ENCODE assay signal across 8 cellular contexts in genomic region chr1:223726380-223727001, GRCh38. TPM values are rescaled to one million over a fixed set of nuclear protein-coding genes. Genes with fewer than 3 reads are reported as not detected.
DNase-seq lines count a peak whose midpoint lies in the region; FAIRE-seq and TF ChIP-seq lines count a peak whose summit lies in the region.

No MANE protein-coding gene starts in this region.

- CTCF ChIA-PET in H1 (lab: Charles Lee; ENCODE audit: partially characterized antibody), result interaction anchor here (1.0 to 3.3 kb wide), 6 partner anchors 8 to 31 kb away, joined by 4 to 29 read pairs (median 8); partner anchors contain the start of gene CAPN2

- peaks cover 96% of the 10 kb centered on the region for H3K4me1 Mint-ChIP-seq in HFFc6 (ENCODE audit: low read depth)

- H3K79me1 ChIP-seq in H1 (ENCODE audit: low read depth, low read length), result no peaks in the 10 kb centered on the region

- H3K9me3 ChIP-seq in H1 (ENCODE audit: insufficient read depth in 2 of 2, low read depth in 1 of 2, low read length in 1 of 2), result no peaks in the 10 kb centered on the region

- DNase-seq in GM12865 (ENCODE audit: low read depth) (peak; percentile 93), HFFc6 (peak; percentile 91), MV-4-11 (lab: John Stamatoyannopoulos, UW) (peak; percentile 88), H1 (ENCODE audit: low read depth in 1 of 2, low spot score in 2 of 2) (peak in 1 of 2 experiments; percentile 64), myocyte (ENCODE audit: low read depth) (peak; percentile 92), hippocampal formation (lab: John Stamatoyannopoulos, UW) (no peak)
- peak; percentile 90 for DNase-seq in activated CD8-positive, alpha-beta memory T cell treated with anti-CD3 and anti-CD28 coated beads for 24 hours
- DNase-seq in stimulated activated naive CD4-positive, alpha-beta T cell (lab: John Stamatoyannopoulos, UW), result peak in 5 of 6 experiments; percentile 8 to 59 (median 30)

- H2BK12ac ChIP-seq in H1 (ENCODE audit: low read depth, low read length), result peak overlapping the region; percentile 99

- 0 out of 2 replicates have a peak overlapping the region, but pooled peaks have one; percentile 25 for H3K27ac ChIP-seq in H1 (ENCODE audit: low read depth, low read length)

- peak overlapping the region; percentile 97 for H3K27ac Mint-ChIP-seq in HFFc6

- peaks cover 7 to 50% (median 41%) of the 10 kb centered on the region in 4 experiments for H3K27me3 ChIP-seq in H1 (replicated peaks in 1 of 4; ENCODE audit: control insufficient read depth in 3 of 4, extremely low read depth in 1 of 4, insufficient read depth in 3 of 4, low read length in 3 of 4)

- H3K9ac ChIP-seq in H1 (replicated peaks in 1 of 4; ENCODE audit: extremely low read depth in 1 of 4, low read depth in 3 of 4, low read length in 3 of 4), result 0 out of 7 replicates have a peak overlapping the region, but pooled peaks of 1 of the 4 experiments have one; percentile 22

- FAIRE-seq in H1 (lab: Jason Lieb, UNC), result no peak

- no peak for TF ChIP-seq EP300 in H1 (IDR thresholded peaks at IDR 0.05; ENCODE audit: borderline replicate concordance in 1 of 2, low read depth in 2 of 2, low read length in 2 of 2)

- peaks cover 0 to 3% of the 10 kb centered on the region in 2 experiments for H4K20me1 ChIP-seq in H1 (replicated peaks in 1 of 2; ENCODE audit: control insufficient read depth in 1 of 2, insufficient read depth in 2 of 2, low read length in 2 of 2)

- H2AFZ ChIP-seq in H1 (ENCODE audit: low read length), result 0 out of 2 replicates have a peak overlapping the region, but pooled peaks have one; percentile 52

- peak overlapping the region; percentile 87; the same call in 1 of the 2 replicates for H2AK5ac ChIP-seq in H1 (ENCODE audit: low read depth, low read length)

- TF ChIP-seq CTCF in GM12865 (IDR thresholded peaks at IDR 0.05; ENCODE audit: insufficient read depth, low read depth, low read length, missing control alignments) (no peak), HFFc6 (IDR thresholded peaks at IDR 0.05) (no peak), H1 (IDR thresholded peaks at IDR 0.05; ENCODE audit: control extremely low read depth in 1 of 3, insufficient read depth in 1 of 3, low read depth in 1 of 3, low read length in 3 of 3) (no peak)

- H3K4ac ChIP-seq in H1 (replicated peaks; ENCODE audit: insufficient read length, low read depth, low read length), result no peak overlapping the region

- H2BK20ac ChIP-seq in H1 (ENCODE audit: low read length), result peak overlapping the region; percentile 74; the same call in 1 of the 2 replicates

- peak overlapping the region; percentile 91; the same call in 1 of the 2 replicates for H2BK5ac ChIP-seq in H1 (ENCODE audit: low read depth, low read length)

- H3K27me3 Mint-ChIP-seq in HFFc6 (ENCODE audit: insufficient read depth), result peaks cover 14% of the 10 kb centered on the region

- H3K18ac ChIP-seq in H1 (ENCODE audit: extremely low read depth, low read length), result peak overlapping the region; percentile 81; the same call in 1 of the 2 replicates

- no peaks in the 10 kb centered on the region for H3K36me3 ChIP-seq in H1 (ENCODE audit: control insufficient read depth in 2 of 4, insufficient read depth in 4 of 4, low read length in 3 of 4)

- H3K23me2 ChIP-seq in H1 (ENCODE audit: low read depth, low read length), result no peaks in the 10 kb centered on the region

- no peak overlapping the region for H4K5ac ChIP-seq in H1 (ENCODE audit: insufficient read length, low read depth, low read length)

- peaks cover 9 to 25% (median 16%) of the 10 kb centered on the region in 4 experiments for H3K4me1 ChIP-seq in H1 (replicated peaks in 1 of 4; ENCODE audit: control insufficient read depth in 3 of 4, insufficient read depth in 4 of 4, low read length in 3 of 4)

- H4K91ac ChIP-seq in H1 (replicated peaks; ENCODE audit: insufficient read length, low read length), result peak overlapping the region; percentile 89

- H3K14ac ChIP-seq in H1 (ENCODE audit: insufficient read length), result no peak overlapping the region

- TF ChIP-seq POLR2A in H1 (IDR thresholded peaks at IDR 0.05; ENCODE audit: control extremely low read depth in 1 of 2, low read depth in 2 of 2, low read length in 2 of 2), result no peak

- H3K79me2 ChIP-seq in H1 (ENCODE audit: control insufficient read depth in 1 of 2, insufficient read depth in 2 of 2, low read length in 2 of 2), result no peaks in the 10 kb centered on the region

- H2BK15ac ChIP-seq in H1 (ENCODE audit: low read length), result 0 out of 2 replicates have a peak overlapping the region, but pooled peaks have one; percentile 31

- peak overlapping the region; percentile 15 for H3K4me3 ChIP-seq in GM12865 (ENCODE audit: low read depth, low read length)
- no peak overlapping the region for H3K4me3 ChIP-seq in H1 (ENCODE audit: extremely low read depth in 1 of 4, insufficient read depth in 2 of 4, low read depth in 3 of 4, low read length in 4 of 4)

- H3K36me3 Mint-ChIP-seq in HFFc6 (ENCODE audit: low read depth), result peaks cover 52% of the 10 kb centered on the region

- H3K56ac ChIP-seq in H1 (replicated peaks; ENCODE audit: insufficient read length, low read depth, low read length), result no peak overlapping the region

- H3K9me3 Mint-ChIP-seq in HFFc6, result no peaks in the 10 kb centered on the region

- H3K4me2 ChIP-seq in H1 (ENCODE audit: insufficient read depth in 1 of 2, low read depth in 2 of 2, low read length in 2 of 2), result peak overlapping the region; percentile 9 to 54; a peak in 3 of 4 replicates

- H2BK120ac ChIP-seq in H1 (replicated peaks; ENCODE audit: low read depth, low read length), result peak overlapping the region; percentile 33

- no peak overlapping the region for H4K8ac ChIP-seq in H1 (ENCODE audit: extremely low read depth, insufficient read depth, low read length)

- no peak for TF ChIP-seq RAD21 in H1 (IDR thresholded peaks at IDR 0.05 in 1 of 2, conservative IDR thresholded peaks at IDR 0.05 in 1 of 2; ENCODE audit: low read depth in 2 of 2, low read length in 2 of 2)

- WGBS in H1 (ENCODE audit: extremely low coverage in 1 of 2, insufficient coverage in 1 of 2, insufficient read length in 1 of 2, insufficient replicate concordance in 2 of 2, low coverage in 1 of 2, low lambda C conversion rate in 2 of 2, missing lambda C conversion rate in 1 of 2), 2 experiments, result 32% methylated on average over 5 of the region's 9 CpGs; no CpG with 5 or more reads in 1 of the 2 experiments

- POLR2A ChIA-PET in H1 (lab: Charles Lee; ENCODE audit: partially characterized antibody), result interaction anchor here (0.6 to 1.0 kb wide), 3 partner anchors 11 to 17 kb away, joined by 3 to 4 read pairs (median 3); no protein-coding TSS in a partner anchor

- H3K23ac ChIP-seq in H1 (ENCODE audit: insufficient read length), result no peak overlapping the region

- H3K4me3 Mint-ChIP-seq in HFFc6, result peak overlapping the region; percentile 88

TF ChIP-seq in H1, 55 proteins besides CTCF, POLR2A, EP300 and RAD21 (continues in another document):
- no peak for TF ChIP-seq TAF7 (optimal IDR thresholded peaks at IDR 0.05; ENCODE audit: borderline replicate concordance, low read depth, low read length)
- TF ChIP-seq CEBPB (IDR thresholded peaks at IDR 0.05; ENCODE audit: low read depth, low read length), result no peak
- no peak for TF ChIP-seq TAF1 (IDR thresholded peaks at IDR 0.05; ENCODE audit: low read depth, low read length)
- no peak for TF ChIP-seq RNF2 (IDR thresholded peaks at IDR 0.05; ENCODE audit: borderline replicate concordance, low read depth, low read length, missing control alignments, poor library complexity, severe bottlenecking)
- TF ChIP-seq HDAC2 (IDR thresholded peaks at IDR 0.05; ENCODE audit: borderline replicate concordance in 1 of 2, low read depth in 2 of 2, low read length in 2 of 2), result no peak
- TF ChIP-seq SP2 (IDR thresholded peaks at IDR 0.05; ENCODE audit: low read length), result no peak
- peak; percentile 40 for TF ChIP-seq ASH2L (IDR thresholded peaks at IDR 0.05; ENCODE audit: low read length)
- TF ChIP-seq KDM5A (IDR thresholded peaks at IDR 0.05; ENCODE audit: low read length), result no peak
- TF ChIP-seq CBX5 (IDR thresholded peaks at IDR 0.05; ENCODE audit: low read depth, low read length), result no peak
- TF ChIP-seq PHF8 (conservative IDR thresholded peaks at IDR 0.05; ENCODE audit: low read depth, low read length), result no peak
- no peak for TF ChIP-seq SP1 (IDR thresholded peaks at IDR 0.05; ENCODE audit: low read depth, low read length)
- no peak for TF ChIP-seq KDM1A (IDR thresholded peaks at IDR 0.05; ENCODE audit: borderline replicate concordance, low read length)
- TF ChIP-seq SIN3A (conservative IDR thresholded peaks at IDR 0.05 in 1 of 2, IDR thresholded peaks at IDR 0.05 in 1 of 2; ENCODE audit: low read depth in 1 of 2, low read length in 2 of 2), result no peak
- no peak for TF ChIP-seq POU5F1 (IDR thresholded peaks at IDR 0.05; ENCODE audit: low read depth, low read length)
- no peak for TF ChIP-seq YY1 (IDR thresholded peaks at IDR 0.05; ENCODE audit: low read depth, low read length)
- no peak for TF ChIP-seq TBP (IDR thresholded peaks at IDR 0.05; ENCODE audit: low read depth, low read length)
- TF ChIP-seq SIRT6 (IDR thresholded peaks at IDR 0.05; ENCODE audit: low read length), result no peak
- TF ChIP-seq JUN (IDR thresholded peaks at IDR 0.05; ENCODE audit: low read depth, low read length), result peak; percentile 34
- TF ChIP-seq CTBP2 (IDR thresholded peaks at IDR 0.05; ENCODE audit: borderline replicate concordance, insufficient read depth, insufficient read length, low read length), result no peak
- no peak for TF ChIP-seq GABPA (IDR thresholded peaks at IDR 0.05; ENCODE audit: borderline replicate concordance, insufficient read depth, low read length)
- no peak for TF ChIP-seq RFX5 (IDR thresholded peaks at IDR 0.05; ENCODE audit: borderline replicate concordance, low read depth, low read length)
- no peak for TF ChIP-seq CBX8 (IDR thresholded peaks at IDR 0.05; ENCODE audit: borderline replicate concordance, low read depth, low read length)
- no peak for TF ChIP-seq TCF12 (IDR thresholded peaks at IDR 0.05; ENCODE audit: low read depth, low read length)

RNA-seq across cellular contexts. Expression of gene CAPN2, which starts 14.2 kb away (rescaled TPM):
- 100 to 1,000 TPM; 380 to 424 (median 413) TPM for total RNA-seq in HFFc6 (2021; fragmentation: NEBNext Ultra II Directional; extraction: Animal tissue kit (Norgen Biotek cat#: 25700))
- total RNA-seq in H1 (2021; fragmentation: NEBNext Ultra II Directional; extraction: Animal tissue kit (Norgen Biotek cat#: 25700)), result 9.2 and 9.4 TPM in 2 replicates
- 9.1 and 10.3 TPM in 2 replicates for polyA plus RNA-seq in H1 (2011; rRNA removed)
- polyA plus RNA-seq in H1 (2011; cell fraction: cytosol; rRNA removed), result 12.1 TPM
- 18.7 TPM for polyA plus RNA-seq in H1 (2011; cell fraction: nucleus; rRNA removed)
- polyA plus RNA-seq in H1 (2012, experiment 1 of 2), result 16.8 to 24.6 TPM (median 19.6 TPM) in 4 replicates
- 2.8 TPM for polyA plus RNA-seq in H1 (2012, experiment 2 of 2)
- 8.5 TPM for polyA plus RNA-seq in H1 (2013, experiment 1 of 2)
- 8.5 TPM for polyA plus RNA-seq in H1 (2013, experiment 2 of 2)
- polyA minus RNA-seq in H1 (2011; rRNA and poly(A)+ RNA removed), result 10.8 and 24.0 TPM in 2 replicates
- 15.3 TPM for polyA minus RNA-seq in H1 (2011; cell fraction: cytosol; rRNA and poly(A)+ RNA removed)
- polyA minus RNA-seq in H1 (2011; cell fraction: nucleus; rRNA and poly(A)+ RNA removed), result 12.7 TPM
- 199 and 234 TPM in 2 replicates for total RNA-seq in myocyte
- polyA plus RNA-seq in myocyte (2012), result 267 TPM

Comparison
In these comparisons a context has a peak if more than half of its experiments do, and no peak if none do; other contexts are left out.
1. DNase-seq: peak in GM12865 (single experiment), HFFc6 (single experiment), MV-4-11 (single experiment), activated CD8-positive, alpha-beta memory T cell treated with anti-CD3 and anti-CD28 coated beads for 24 hours (single experiment), myocyte (single experiment) and stimulated activated naive CD4-positive, alpha-beta T cell (5 of 6); none in hippocampal formation (0 of 2).
2. RNA of gene CAPN2, which starts 14.2 kb away (total RNA-seq): 380 to 424 TPM in HFFc6 and 199 to 234 TPM in myocyte; 9.2 to 9.4 TPM in H1; every median in the first group is over 10 times any median in the second.